ENCODE assay signal across 8 cellular contexts in genomic region chr11:65112226-65112550, GRCh38.
DNase-seq lines count a peak whose midpoint lies in the region; ATAC-seq and TF ChIP-seq lines count a peak whose summit lies in the region.

No MANE protein-coding gene starts in this region.

- H3K27me3 Mint-ChIP-seq in nephron progenitor cell (ENCODE audit: low read depth, poor library complexity): peaks cover 4% of the 10 kb centered on the region

- peaks cover 27 to 49% (median 43%) of the 10 kb centered on the region in 11 experiments; a peak in 21 of 22 replicates for H3K36me3 ChIP-seq in BLaER1 treated with 17β-estradiol and CSF1 and Interleukin-3, amounts not matched to agents 10 nM and 100 nM
- H3K36me3 ChIP-seq in effector memory CD4-positive, alpha-beta T cell (ENCODE audit: control insufficient read depth, insufficient read depth, low read length): peaks cover 24% of the 10 kb centered on the region

- H3K4me3 Mint-ChIP-seq in nephron progenitor cell: peak overlapping the region; percentile 97

- DNase-seq in NCI-H2171 (lab: John Stamatoyannopoulos, UW) (peak; percentile 27), nephron progenitor cell (peak; percentile 56), inferior parietal cortex (ENCODE audit: extremely low spot score) (no peak), DMS79 treated with DMSO at 0.1 percent for 48 hours (lab: John Stamatoyannopoulos, UW) (no peak), NCI-H526 (lab: John Stamatoyannopoulos, UW) (no peak)
- no peak for DNase-seq in effector memory CD4-positive, alpha-beta T cell

- peaks cover 0 to 74% (median 38%) of the 10 kb centered on the region in 11 experiments; a peak in 19 of 22 replicates for H4K20me1 ChIP-seq in BLaER1 treated with 17β-estradiol and CSF1 and Interleukin-3, amounts not matched to agents 10 nM and 100 nM

- H3K4me3 ChIP-seq in BLaER1 treated with 17β-estradiol and CSF1 and Interleukin-3, amounts not matched to agents 10 nM and 100 nM: peak overlapping the region; percentile 57 to 76 (median 66)
- peak overlapping the region; percentile 80 for H3K4me3 ChIP-seq in effector memory CD4-positive, alpha-beta T cell (ENCODE audit: insufficient read depth, low read depth, low read length, poor library complexity, severe bottlenecking)

- H3K4me1 Mint-ChIP-seq in nephron progenitor cell: peaks cover 39% of the 10 kb centered on the region

- ATAC-seq in HG02852 (IDR thresholded peaks at IDR 0.05; ENCODE audit: unreplicated experiment): no peak

- H3K4me2 ChIP-seq in BLaER1 treated with 17β-estradiol and CSF1 and Interleukin-3, amounts not matched to agents 10 nM and 100 nM: peak overlapping the region; percentile 95 to 100 (median 99)

- H3K27me3 ChIP-seq in BLaER1 treated with 17β-estradiol and CSF1 and Interleukin-3, amounts not matched to agents 10 nM and 100 nM: no peaks in the 10 kb centered on the region
- H3K27me3 ChIP-seq in effector memory CD4-positive, alpha-beta T cell (replicated peaks; ENCODE audit: control insufficient read depth, insufficient read depth, low read length, poor library complexity, severe bottlenecking): no peaks in the 10 kb centered on the region

- H3K9me3 ChIP-seq in BLaER1 treated with 17β-estradiol and CSF1 and Interleukin-3, amounts not matched to agents 10 nM and 100 nM (replicated peaks in 1 of 11): no peaks in the 10 kb centered on the region
- H3K9me3 ChIP-seq in effector memory CD4-positive, alpha-beta T cell (ENCODE audit: control insufficient read depth, low read length): no peaks in the 10 kb centered on the region

- no peak for TF ChIP-seq CTCF in nephron progenitor cell (IDR thresholded peaks at IDR 0.05)

- peaks cover 41 to 72% (median 62%) of the 10 kb centered on the region in 10 experiments for H3K4me1 ChIP-seq in BLaER1 treated with 17β-estradiol and CSF1 and Interleukin-3, amounts not matched to agents 10 nM and 100 nM
- peaks cover 47% of the 10 kb centered on the region for H3K4me1 ChIP-seq in effector memory CD4-positive, alpha-beta T cell (ENCODE audit: control insufficient read depth, insufficient read depth, low read length, poor library complexity, severe bottlenecking)

- peak overlapping the region; percentile 62 to 86 (median 76) for H3K9ac ChIP-seq in BLaER1 treated with 17β-estradiol and CSF1 and Interleukin-3, amounts not matched to agents 10 nM and 100 nM

- H3K36me3 Mint-ChIP-seq in nephron progenitor cell (ENCODE audit: low read depth): peaks cover 5% of the 10 kb centered on the region

- peak overlapping the region in 9 of 11 experiments; percentile 50 to 69 (median 60); a peak in 17 of 22 replicates for H3K27ac ChIP-seq in BLaER1 treated with 17β-estradiol and CSF1 and Interleukin-3, amounts not matched to agents 10 nM and 100 nM
- H3K27ac ChIP-seq in effector memory CD4-positive, alpha-beta T cell (ENCODE audit: insufficient read depth, low read length, poor library complexity, severe bottlenecking): peak overlapping the region; percentile 75

- peak overlapping the region; percentile 97 for H3K27ac Mint-ChIP-seq in nephron progenitor cell

- H3K9me3 Mint-ChIP-seq in nephron progenitor cell: no peaks in the 10 kb centered on the region

Comparison
In these comparisons a context has a peak if more than half of its experiments do, and no peak if none do; other contexts are left out.
1. DNase-seq: peak in NCI-H2171 (single experiment) and nephron progenitor cell (single experiment); none in effector memory CD4-positive, alpha-beta T cell (0 of 3), inferior parietal cortex (single experiment), DMS79 treated with DMSO at 0.1 percent for 48 hours (single experiment) and NCI-H526 (0 of 2).